In the genomic region with DNA sequence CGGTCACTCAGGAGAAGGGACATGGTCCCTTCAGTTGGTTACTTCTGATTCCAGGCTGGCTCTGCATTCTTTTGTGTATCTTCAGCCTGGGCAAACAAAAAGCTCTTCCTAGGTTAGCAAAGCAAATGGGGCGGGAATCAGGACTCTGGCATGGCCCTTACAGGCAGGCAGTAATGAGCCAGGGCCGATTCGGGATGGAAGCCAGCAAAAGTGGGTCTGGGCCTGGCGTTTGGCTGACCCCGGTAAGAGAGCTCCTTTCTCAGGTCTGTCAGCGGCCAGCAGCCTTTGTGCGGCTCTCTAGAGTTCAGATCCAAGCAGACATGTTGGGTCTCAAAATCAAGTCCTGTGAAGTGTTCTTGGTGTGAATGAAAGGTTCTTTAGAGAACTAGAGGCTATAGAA, we compare ENCODE assay signal across 10 cellular contexts.
DNase-seq lines count a peak whose midpoint lies in the region; TF ChIP-seq lines count a peak whose summit lies in the region.
"Had no signal": no experiment of that assay in that cellular context is flagged by ENCODE, and none has a peak within 500 bp of the region (broad histone marks: within the 10 kb centered on the region; RNA-seq: fewer than 3 reads in every experiment).

No MANE protein-coding gene starts in this region.

- no peaks in the 10 kb centered on the region for H3K27me3 ChIP-seq in thyroid gland

- H3K36me3 Mint-ChIP-seq in activated naive CD4-positive, alpha-beta T cell treated with anti-CD3 and anti-CD28 coated beads for 36 hours (ENCODE audit: low read depth), result peaks cover 41% of the 10 kb centered on the region
- peaks cover 91% of the 10 kb centered on the region for H3K36me3 Mint-ChIP-seq in endothelial cell (ENCODE audit: low read depth, unreplicated experiment)

- no peaks in the 10 kb centered on the region for H3K9me3 Mint-ChIP-seq in activated naive CD4-positive, alpha-beta T cell treated with anti-CD3 and anti-CD28 coated beads for 36 hours
- H3K9me3 Mint-ChIP-seq in endothelial cell (ENCODE audit: unreplicated experiment), result no peaks in the 10 kb centered on the region

- H3K36me3 ChIP-seq in thyroid gland, result peaks cover 50 to 54% of the 10 kb centered on the region in 2 donors

- peak overlapping the region; percentile 41 for H3K27ac Mint-ChIP-seq in activated naive CD4-positive, alpha-beta T cell treated with anti-CD3 and anti-CD28 coated beads for 36 hours
- peak overlapping the region; percentile 77 for H3K27ac Mint-ChIP-seq in endothelial cell (ENCODE audit: unreplicated experiment)

- no peak overlapping the region for H3K4me3 ChIP-seq in thyroid gland (replicated peaks in 1 of 3)

- H3K27me3 Mint-ChIP-seq in activated naive CD4-positive, alpha-beta T cell treated with anti-CD3 and anti-CD28 coated beads for 36 hours (ENCODE audit: low read depth), result no peaks in the 10 kb centered on the region
- H3K27me3 Mint-ChIP-seq in endothelial cell (ENCODE audit: unreplicated experiment), result peaks cover 36% of the 10 kb centered on the region

- H3K27ac ChIP-seq in thyroid gland, result peak overlapping the region in 2 of 3 donors; percentile 3 to 57

- H3K4me1 ChIP-seq in thyroid gland, result peaks cover 6% of the 10 kb centered on the region in 2 donors

- no peak for DNase-seq in activated naive CD4-positive, alpha-beta T cell treated with anti-CD3 and anti-CD28 coated beads for 36 hours
- no peak for DNase-seq in activated naive CD4-positive, alpha-beta T cell (lab: John Stamatoyannopoulos, UW)
- DNase-seq in endothelial cell (ENCODE audit: low spot score), result no peak
- DNase-seq in midbrain (lab: John Stamatoyannopoulos, UW), result peak; percentile 76
- DNase-seq in thyroid gland, result no peak
- DNase-seq in NCI-H82 (lab: John Stamatoyannopoulos, UW), result no peak
- DNase-seq in GF-D8 (lab: John Stamatoyannopoulos, UW), result no peak
- DNase-seq in SKM-1 treated with dmso at 0.1 percent for 144 hours (lab: John Stamatoyannopoulos, UW; ENCODE audit: unreplicated experiment), result no peak
- DNase-seq: cerebellar nuclear complex, DMS79 treated with DMSO at 0.1 percent for 48 hours had no signal

- CTCF ChIA-PET in activated naive CD4-positive, alpha-beta T cell treated with anti-CD3 and anti-CD28 coated beads for 36 hours (lab: Charles Lee), result interaction anchor here (0.6 to 0.9 kb wide), 3 partner anchors 33 to 120 kb away, joined by 3 read pairs; no protein-coding TSS in a partner anchor

- no peak overlapping the region for H3K4me3 Mint-ChIP-seq in activated naive CD4-positive, alpha-beta T cell treated with anti-CD3 and anti-CD28 coated beads for 36 hours
- H3K4me3 Mint-ChIP-seq in endothelial cell (ENCODE audit: unreplicated experiment), result peak overlapping the region; percentile 73

- TF ChIP-seq POLR2A in thyroid gland (IDR thresholded peaks at IDR 0.05), result no peak

- WGBS in thyroid gland, 2 donors, result 76 to 87% methylated on average over 7 to 8 of the region's 8 CpGs

- TF ChIP-seq CTCF in endothelial cell (IDR thresholded peaks at IDR 0.05; ENCODE audit: unreplicated experiment) (no peak), thyroid gland (IDR thresholded peaks at IDR 0.05) (no peak)

- intact Hi-C loops in activated naive CD4-positive, alpha-beta T cell treated with anti-CD3 and anti-CD28 coated beads for 36 hours (cut with micrococcal nuclease), result no loop called here
- intact Hi-C loops in thyroid gland (cut with DNase I), result no loop called here

- H3K9me3 ChIP-seq in thyroid gland, result no peaks in the 10 kb centered on the region

- peaks cover 17% of the 10 kb centered on the region for H3K4me1 Mint-ChIP-seq in activated naive CD4-positive, alpha-beta T cell treated with anti-CD3 and anti-CD28 coated beads for 36 hours (ENCODE audit: low read depth)
- peaks cover 38% of the 10 kb centered on the region for H3K4me1 Mint-ChIP-seq in endothelial cell (ENCODE audit: unreplicated experiment)
